ENCODE assay signal across 5 cellular contexts in genomic region chr4:98368000-98368399, GRCh38.
DNase-seq lines count a peak whose midpoint lies in the region; ATAC-seq, FAIRE-seq and TF ChIP-seq lines count a peak whose summit lies in the region.
"Not testable (repeated sequence)": the region's sequence is repeated elsewhere in the genome, so short reads cannot be mapped to it uniquely, and the experiment has no call there.

No MANE protein-coding gene starts in this region.

- H3K36me3 Mint-ChIP-seq in activated naive CD4-positive, alpha-beta T cell treated with anti-CD3 and anti-CD28 coated beads, Interleukin-2, amount 10 ng/mL, durations not matched to agents 7 days and 5 days: peaks cover 52% of the 10 kb centered on the region
- peaks cover 49% of the 10 kb centered on the region for H3K36me3 Mint-ChIP-seq in endothelial cell (ENCODE audit: low read depth, unreplicated experiment)

- H3K9me3 Mint-ChIP-seq in activated naive CD4-positive, alpha-beta T cell treated with anti-CD3 and anti-CD28 coated beads, Interleukin-2, amount 10 ng/mL, durations not matched to agents 7 days and 5 days: peaks cover 24% of the 10 kb centered on the region
- peaks cover 15% of the 10 kb centered on the region for H3K9me3 Mint-ChIP-seq in endothelial cell (ENCODE audit: unreplicated experiment)

- not testable (repeated sequence) for ATAC-seq in K562, HepG2

- not testable (repeated sequence) for H3K4me2 ChIP-seq in K562 (ENCODE audit: insufficient read depth, low read length); keratinocyte (ENCODE audit: control insufficient read depth, extremely low read depth, insufficient read depth, low read depth, low read length); HepG2 (ENCODE audit: low read depth, low read length)

- not testable (repeated sequence) for DNase-seq in activated naive CD4-positive, alpha-beta T cell treated with anti-CD3 and anti-CD28 coated beads, Interleukin-2, amount 10 ng/mL, durations not matched to agents 7 days and 5 days; K562 (ENCODE audit: extremely low read depth in 1 of 4, low spot score in 3 of 4); endothelial cell (ENCODE audit: low spot score); keratinocyte (ENCODE audit: low read depth, low spot score); HepG2 (ENCODE audit: low spot score)

- not testable (repeated sequence) for H3K36me3 ChIP-seq in K562 (ENCODE audit: control insufficient read depth, insufficient read depth, low read length); keratinocyte (ENCODE audit: control insufficient read depth in 2 of 2, extremely low read depth in 1 of 2, insufficient read depth in 2 of 2, low read length in 2 of 2); HepG2 (replicated peaks in 1 of 2; ENCODE audit: control insufficient read depth in 1 of 2, insufficient read depth in 2 of 2, low read length in 2 of 2)

- H3K4me3 Mint-ChIP-seq in activated naive CD4-positive, alpha-beta T cell treated with anti-CD3 and anti-CD28 coated beads, Interleukin-2, amount 10 ng/mL, durations not matched to agents 7 days and 5 days: not testable (repeated sequence)
- peak overlapping the region; percentile 24 for H3K4me3 Mint-ChIP-seq in endothelial cell (ENCODE audit: unreplicated experiment)

- not testable (repeated sequence) for BruUV-seq in K562 (replicated peaks; lab: Mats Ljungman, UMichigan); HepG2 (replicated peaks; lab: Mats Ljungman, UMichigan)

- H3K4me3 ChIP-seq in K562; keratinocyte (ENCODE audit: control insufficient read depth in 2 of 3, extremely low read depth in 1 of 3, insufficient read depth in 2 of 3, low read depth in 1 of 3, low read length in 3 of 3); HepG2 (replicated peaks in 1 of 3; ENCODE audit: insufficient read depth in 1 of 3, low read depth in 2 of 3, low read length in 3 of 3): not testable (repeated sequence)

- not testable (repeated sequence) for H3K4me1 ChIP-seq in K562 (replicated peaks in 1 of 2; ENCODE audit: control insufficient read depth in 2 of 2, insufficient read depth in 2 of 2, low read length in 2 of 2); keratinocyte (ENCODE audit: control insufficient read depth, extremely low read depth, insufficient read depth, low read length); HepG2 (ENCODE audit: insufficient read depth, low read length)

- not testable (repeated sequence) for H2AFZ ChIP-seq in K562 (ENCODE audit: low read depth, low read length); keratinocyte (ENCODE audit: control insufficient read depth, low read length); HepG2 (ENCODE audit: low read length)

- TF ChIP-seq POLR2A in K562 (conservative IDR thresholded peaks at IDR 0.05); HepG2 (IDR thresholded peaks at IDR 0.05; ENCODE audit: insufficient read depth in 1 of 2, low read depth in 2 of 2, low read length in 2 of 2): not testable (repeated sequence)

- H3K27ac ChIP-seq in K562 (ENCODE audit: extremely low read depth, low read depth, low read length); keratinocyte (ENCODE audit: control insufficient read depth, insufficient read depth, low read length); HepG2 (ENCODE audit: extremely low read length, insufficient read depth, low read length): not testable (repeated sequence)

- not testable (repeated sequence) for H3K79me2 ChIP-seq in K562 (ENCODE audit: control insufficient read depth, insufficient read depth, low read length); keratinocyte (ENCODE audit: control insufficient read depth, insufficient read depth, low read length); HepG2 (ENCODE audit: insufficient read depth, low read length)

- H3K9ac ChIP-seq in K562 (ENCODE audit: insufficient read depth in 1 of 2, low read depth in 2 of 2, low read length in 2 of 2); keratinocyte (ENCODE audit: control insufficient read depth, extremely low read depth, insufficient read depth, low read length); HepG2 (ENCODE audit: insufficient read depth, low read depth, low read length): not testable (repeated sequence)

- not testable (repeated sequence) for FAIRE-seq in K562 (lab: Jason Lieb, UNC); HepG2 (lab: Jason Lieb, UNC)
- peak; percentile 44 for FAIRE-seq in keratinocyte (lab: Jason Lieb, UNC)

- in situ Hi-C loops in K562 (cut with MboI); HepG2 (cut with HindIII; ENCODE audit: extremely low pct_ligation_motif_present, low pct_unique_long_range_greater_than_20kb): not testable (repeated sequence)

- TF ChIP-seq EP300 in K562 (IDR thresholded peaks at IDR 0.05; ENCODE audit: low read length); HepG2 (IDR thresholded peaks at IDR 0.05; ENCODE audit: low read depth in 2 of 2, low read length in 2 of 2); HepG2 (CRISPR knock-in tag; IDR thresholded peaks at IDR 0.05; ENCODE audit: borderline replicate concordance): not testable (repeated sequence)

- 94% methylated on average over 3 of the region's 3 CpGs for WGBS in K562 (ENCODE audit: insufficient coverage, low coverage, missing lambda C conversion rate)
- WGBS in HepG2 (ENCODE audit: low lambda C conversion rate): over 99% methylated on average over 3 of the region's 3 CpGs

- not testable (repeated sequence) for H3K27me3 ChIP-seq in K562 (ENCODE audit: control insufficient read depth in 2 of 2, insufficient read depth in 2 of 2, low read length in 2 of 2); keratinocyte (ENCODE audit: control insufficient read depth, extremely low read depth, insufficient read depth, low read length); HepG2 (ENCODE audit: control insufficient read depth in 1 of 2, insufficient read depth in 2 of 2, low read length in 2 of 2)

- not testable (repeated sequence) for TF ChIP-seq CTCF in K562 (IDR thresholded peaks at IDR 0.05 in 2 of 3, conservative IDR thresholded peaks at IDR 0.05 in 1 of 3; ENCODE audit: insufficient read depth in 2 of 3, low read depth in 1 of 3, low read length in 3 of 3); endothelial cell (IDR thresholded peaks at IDR 0.05; ENCODE audit: unreplicated experiment); keratinocyte (optimal IDR thresholded peaks at IDR 0.05 in 1 of 3, IDR thresholded peaks at IDR 0.05 in 1 of 3, conservative IDR thresholded peaks at IDR 0.05 in 1 of 3; ENCODE audit: extremely low read depth in 1 of 3, insufficient read depth in 2 of 3, low read length in 3 of 3); HepG2 (CRISPR knock-in tag; IDR thresholded peaks at IDR 0.05)

- not testable (repeated sequence) for H3K4me1 Mint-ChIP-seq in activated naive CD4-positive, alpha-beta T cell treated with anti-CD3 and anti-CD28 coated beads, Interleukin-2, amount 10 ng/mL, durations not matched to agents 7 days and 5 days; endothelial cell (ENCODE audit: unreplicated experiment)

- peak overlapping the region; percentile 31 for H3K27ac Mint-ChIP-seq in activated naive CD4-positive, alpha-beta T cell treated with anti-CD3 and anti-CD28 coated beads, Interleukin-2, amount 10 ng/mL, durations not matched to agents 7 days and 5 days
- H3K27ac Mint-ChIP-seq in endothelial cell (ENCODE audit: unreplicated experiment): not testable (repeated sequence)

- POLR2A ChIA-PET in K562 (lab: Yijun Ruan, JAX); HepG2 (lab: Yijun Ruan, JAX): not testable (repeated sequence)

- intact Hi-C loops in K562 (cut with micrococcal nuclease); HepG2 (cut with micrococcal nuclease; ENCODE audit: unreplicated experiment): not testable (repeated sequence)

- CTCF ChIA-PET in activated naive CD4-positive, alpha-beta T cell treated with anti-CD3 and anti-CD28 coated beads, Interleukin-2, amount 10 ng/mL, durations not matched to agents 7 days and 5 days (lab: Charles Lee): interaction anchor here (1.3 kb wide), 1 partner anchor 23 kb away, joined by 3 read pairs; no protein-coding TSS in a partner anchor
- CTCF ChIA-PET in K562 (lab: Yijun Ruan, JAX; ENCODE audit: low intra/inter-chr PET ratio); HepG2 (lab: Yijun Ruan, JAX; ENCODE audit: low intra/inter-chr PET ratio, low total read pairs): not testable (repeated sequence)

- not testable (repeated sequence) for H4K20me1 ChIP-seq in K562 (replicated peaks; ENCODE audit: control insufficient read depth, insufficient read depth, low read length); keratinocyte (ENCODE audit: control insufficient read depth, extremely low read depth, insufficient read depth, low read length); HepG2 (ENCODE audit: insufficient read depth, low read length)

- dilution Hi-C loops in keratinocyte (cut with MboI; ENCODE audit: extremely low pct_ligation_motif_present, low sequenced_read_pairs): not testable (repeated sequence)

- not testable (repeated sequence) for H3K27me3 Mint-ChIP-seq in activated naive CD4-positive, alpha-beta T cell treated with anti-CD3 and anti-CD28 coated beads, Interleukin-2, amount 10 ng/mL, durations not matched to agents 7 days and 5 days; endothelial cell (ENCODE audit: unreplicated experiment)

- TF ChIP-seq RAD21 in K562 (CRISPR knock-in tag; conservative IDR thresholded peaks at IDR 0.05 in 1 of 2, IDR thresholded peaks at IDR 0.05 in 1 of 2); HepG2 (CRISPR knock-in tag; IDR thresholded peaks at IDR 0.05): not testable (repeated sequence)

- not testable (repeated sequence) for H3K9me1 ChIP-seq in K562 (ENCODE audit: control insufficient read depth, insufficient read depth, low read length); keratinocyte (ENCODE audit: control insufficient read depth, extremely low read depth, insufficient read depth, low read length)

- not testable (repeated sequence) for H3K9me3 ChIP-seq in K562 (replicated peaks; ENCODE audit: control insufficient read depth, insufficient read depth, low read depth, low read length); keratinocyte (ENCODE audit: control insufficient read depth, low read depth, low read length)
- H3K9me3 ChIP-seq in HepG2 (ENCODE audit: low read length): peaks cover 14% of the 10 kb centered on the region; the same call in 1 of the 2 replicates
